16 cellular contexts compared by ENCODE assay signal in genomic region chr2:120766758-120767351, GRCh38. TPM values are rescaled to one million over a fixed set of nuclear protein-coding genes. Genes with fewer than 3 reads are reported as not detected.
DNase-seq lines count a peak whose midpoint lies in the region; ATAC-seq, FAIRE-seq and TF ChIP-seq lines count a peak whose summit lies in the region.
"Had no signal": no experiment of that assay in that cellular context is flagged by ENCODE, and none has a peak within 500 bp of the region (broad histone marks: within the 10 kb centered on the region; RNA-seq: fewer than 3 reads in every experiment).

No MANE protein-coding gene starts in this region.

- H3K4me1 Mint-ChIP-seq in nephron progenitor cell = peaks cover 88% of the 10 kb centered on the region
- no peaks in the 10 kb centered on the region for H3K4me1 Mint-ChIP-seq in activated T-cell treated with anti-CD3 and anti-CD28 coated beads, Interleukin-2, amount 50 U/mL, for 24 hours (ENCODE audit: low read depth)

- no peaks in the 10 kb centered on the region for H3K9me3 Mint-ChIP-seq in nephron progenitor cell
- no peaks in the 10 kb centered on the region for H3K9me3 Mint-ChIP-seq in activated T-cell treated with anti-CD3 and anti-CD28 coated beads, Interleukin-2, amount 50 U/mL, for 24 hours
- H3K9me3 Mint-ChIP-seq: effector memory CD8-positive, alpha-beta T cell had no signal

- ATAC-seq in Right ventricle myocardium inferior (no peak), Right ventricle myocardium superior (ENCODE audit: poor library complexity) (no peak), gastroesophageal sphincter (no peak), aorta (ENCODE audit: low FRiP score) (no peak)
- ATAC-seq: effector memory CD8-positive, alpha-beta T cell had no signal

- 56 to 73% methylated on average over 2 to 4 of the region's 12 CpGs for WGBS in gastroesophageal sphincter (ENCODE audit: low coverage in 1 of 2), 2 donors
- WGBS in aorta, 2 donors = 87 to 89% methylated on average over 11 to 12 of the region's 12 CpGs

- H3K27me3 ChIP-seq in gastroesophageal sphincter = no peaks in the 10 kb centered on the region
- no peaks in the 10 kb centered on the region for H3K27me3 ChIP-seq in aorta (ENCODE audit: control insufficient read depth in 1 of 2, insufficient read depth in 2 of 2, low read length in 1 of 2)
- H3K27me3 ChIP-seq: MG63 had no signal

- TF ChIP-seq POLR2A in gastroesophageal sphincter (IDR thresholded peaks at IDR 0.05) = no peak

- peaks cover 15% of the 10 kb centered on the region for H3K27me3 Mint-ChIP-seq in nephron progenitor cell (ENCODE audit: low read depth, poor library complexity)
- H3K27me3 Mint-ChIP-seq in activated T-cell treated with anti-CD3 and anti-CD28 coated beads, Interleukin-2, amount 50 U/mL, for 24 hours = no peaks in the 10 kb centered on the region

- TF ChIP-seq EP300 in gastroesophageal sphincter (IDR thresholded peaks at IDR 0.05) = no peak

- H3K36me3 Mint-ChIP-seq in nephron progenitor cell (ENCODE audit: low read depth) = no peaks in the 10 kb centered on the region
- no peaks in the 10 kb centered on the region for H3K36me3 Mint-ChIP-seq in activated T-cell treated with anti-CD3 and anti-CD28 coated beads, Interleukin-2, amount 50 U/mL, for 24 hours (ENCODE audit: low read depth)

- no peak for FAIRE-seq in frontal cortex (lab: Jason Lieb, UNC)
- FAIRE-seq: A549 had no signal

- no peaks in the 10 kb centered on the region for H3K36me3 ChIP-seq in gastroesophageal sphincter
- H3K36me3 ChIP-seq in aorta (ENCODE audit: control insufficient read depth in 1 of 2, insufficient read depth in 2 of 2, low read length in 1 of 2) = no peaks in the 10 kb centered on the region
- H3K36me3 ChIP-seq: MG63 had no signal

- H3K4me3 ChIP-seq in gastroesophageal sphincter (no peak overlapping the region), aorta (ENCODE audit: low read length in 2 of 2) (no peak overlapping the region)
- H3K4me3 ChIP-seq: A549, MG63 had no signal

- H3K27ac ChIP-seq in gastroesophageal sphincter (peak overlapping the region in 3 of 4 donors; percentile 66 to 77 (median 73)), aorta (ENCODE audit: low read depth in 1 of 2, low read length in 2 of 2) (no peak overlapping the region)

- peak overlapping the region; percentile 29 for H3K27ac Mint-ChIP-seq in nephron progenitor cell
- H3K27ac Mint-ChIP-seq in activated T-cell treated with anti-CD3 and anti-CD28 coated beads, Interleukin-2, amount 50 U/mL, for 24 hours = no peak overlapping the region
- H3K27ac Mint-ChIP-seq: effector memory CD8-positive, alpha-beta T cell had no signal

- DNase-seq in Right ventricle myocardium inferior (ENCODE audit: missing footprints) = peak; percentile 41
- no peak for DNase-seq in Right ventricle myocardium superior
- DNase-seq in nephron progenitor cell = no peak
- DNase-seq in aorta = peak; percentile 29 to 58
- no peak for DNase-seq in frontal cortex (ENCODE audit: low spot score in 2 of 2)
- DNase-seq in effector CD4-positive, alpha-beta T cell = no peak
- DNase-seq in activated T-cell treated with anti-CD3 and anti-CD28 coated beads, Interleukin-2, amount 50 U/mL, for 24 hours = no peak
- DNase-seq: activated CD4-positive, alpha-beta T cell treated with anti-CD3 and anti-CD28 coated beads for 48 hours; anterior cingulate cortex; effector memory CD8-positive, alpha-beta T cell; NCI-H2171 treated with DMSO at 0.1 percent for 48 hours; retina; T-helper 1 cell had no signal

- intact Hi-C loops in Right ventricle myocardium inferior (cut with DNase I) (no loop called here), Right ventricle myocardium superior (cut with DNase I) (no loop called here), aorta (cut with DNase I) (no loop called here)

- H3K9me3 ChIP-seq in gastroesophageal sphincter (no peaks in the 10 kb centered on the region), aorta (ENCODE audit: control insufficient read depth, low read length) (no peaks in the 10 kb centered on the region)
- H3K9me3 ChIP-seq: A549, MG63 had no signal

- TF ChIP-seq CTCF in gastroesophageal sphincter (IDR thresholded peaks at IDR 0.05) (no peak), nephron progenitor cell (IDR thresholded peaks at IDR 0.05) (no peak)

- H3K4me1 ChIP-seq in gastroesophageal sphincter = peaks cover 0 to 59% (median 21%) of the 10 kb centered on the region in 3 donors
- H3K4me1 ChIP-seq in aorta (ENCODE audit: control insufficient read depth in 1 of 2, insufficient read depth in 2 of 2, low read length in 2 of 2) = no peaks in the 10 kb centered on the region

- no peak overlapping the region for H3K4me3 Mint-ChIP-seq in nephron progenitor cell
- no peak overlapping the region for H3K4me3 Mint-ChIP-seq in activated T-cell treated with anti-CD3 and anti-CD28 coated beads, Interleukin-2, amount 50 U/mL, for 24 hours
- H3K4me3 Mint-ChIP-seq: effector memory CD8-positive, alpha-beta T cell had no signal

RNA-seq across cellular contexts. Expression of gene GLI2, which starts 31.2 kb away (rescaled TPM):
- total RNA-seq in Right ventricle myocardium inferior = 2.2 TPM
- total RNA-seq in Right ventricle myocardium superior = 1.3 TPM
- 10 to 100 TPM in 2 of 4 donors, 1 to 10 TPM in 2; 6.3 to 22.3 (median 11.0) TPM for total RNA-seq in gastroesophageal sphincter
- total RNA-seq in aorta = 10 to 100 TPM in 1 of 2 donors, 1 to 10 TPM in 1; 9.0 to 18.5 TPM
- 1 to 10 TPM in 1 of 2 donors, under 1 TPM in 1; 0.88 to 1.9 TPM for polyA plus RNA-seq in aorta
- 0.41 TPM for total RNA-seq in frontal cortex

Comparison
In these comparisons a context has a peak if more than half of its experiments do, and no peak if none do; other contexts are left out.
1. DNase-seq: peak in Right ventricle myocardium inferior (single experiment) and aorta (2 of 2); none in Right ventricle myocardium superior (single experiment), nephron progenitor cell (single experiment), frontal cortex (0 of 2), effector CD4-positive, alpha-beta T cell (single experiment) and activated T-cell treated with anti-CD3 and anti-CD28 coated beads, Interleukin-2, amount 50 U/mL, for 24 hours (single experiment).
2. H3K27ac ChIP-seq: peak in gastroesophageal sphincter (3 of 4); none in aorta (0 of 2).